Comparison of ENCODE assay signal across 2 cellular contexts in the genomic region with DNA sequence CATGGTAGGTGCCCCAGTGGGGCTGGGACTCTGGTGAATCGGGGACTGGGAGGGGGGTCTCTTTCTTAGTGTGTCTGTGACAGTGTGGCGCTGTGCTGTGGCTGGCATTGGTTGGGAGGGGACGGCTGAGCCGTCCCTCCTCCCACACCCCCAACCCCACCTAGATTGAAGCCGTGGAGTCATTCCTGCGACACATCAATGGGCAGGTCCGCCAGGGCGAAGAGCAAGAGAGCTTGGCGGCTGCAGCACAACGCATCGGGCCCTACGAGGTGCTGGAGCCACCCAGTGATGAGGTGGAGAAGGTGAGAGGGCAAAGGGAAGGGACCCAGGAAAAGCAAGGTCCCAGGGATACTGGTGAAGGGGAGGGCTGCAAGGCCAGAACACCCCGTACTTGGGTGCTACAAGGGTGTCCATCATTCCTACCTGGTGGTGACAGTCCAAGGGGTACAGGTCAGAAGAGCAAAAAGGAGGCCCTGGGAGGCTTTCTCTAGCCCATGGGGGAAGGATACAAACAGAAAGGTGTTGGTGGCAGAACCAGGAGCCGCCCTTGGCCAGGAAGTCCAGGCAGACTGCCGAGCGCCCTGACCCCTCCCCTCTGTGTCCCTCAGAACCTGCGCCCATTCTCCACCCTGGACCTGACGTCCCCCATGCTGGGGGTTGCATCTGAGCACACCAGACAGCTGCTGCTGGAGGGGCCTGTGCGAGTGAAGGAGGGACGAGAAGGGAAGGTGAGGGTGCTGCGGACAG.
TF ChIP-seq lines count a peak whose summit lies in the region.

No MANE protein-coding gene starts in this region.

TF ChIP-seq in WTC11, 78 proteins besides CTCF, POLR2A, EP300 and RAD21:
- TF ChIP-seq, protein P1, sequence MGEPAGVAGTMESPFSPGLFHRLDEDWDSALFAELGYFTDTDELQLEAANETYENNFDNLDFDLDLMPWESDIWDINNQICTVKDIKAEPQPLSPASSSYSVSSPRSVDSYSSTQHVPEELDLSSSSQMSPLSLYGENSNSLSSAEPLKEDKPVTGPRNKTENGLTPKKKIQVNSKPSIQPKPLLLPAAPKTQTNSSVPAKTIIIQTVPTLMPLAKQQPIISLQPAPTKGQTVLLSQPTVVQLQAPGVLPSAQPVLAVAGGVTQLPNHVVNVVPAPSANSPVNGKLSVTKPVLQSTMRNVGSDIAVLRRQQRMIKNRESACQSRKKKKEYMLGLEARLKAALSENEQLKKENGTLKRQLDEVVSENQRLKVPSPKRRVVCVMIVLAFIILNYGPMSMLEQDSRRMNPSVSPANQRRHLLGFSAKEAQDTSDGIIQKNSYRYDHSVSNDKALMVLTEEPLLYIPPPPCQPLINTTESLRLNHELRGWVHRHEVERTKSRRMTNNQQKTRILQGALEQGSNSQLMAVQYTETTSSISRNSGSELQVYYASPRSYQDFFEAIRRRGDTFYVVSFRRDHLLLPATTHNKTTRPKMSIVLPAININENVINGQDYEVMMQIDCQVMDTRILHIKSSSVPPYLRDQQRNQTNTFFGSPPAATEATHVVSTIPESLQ (CRISPR knock-in tag; IDR thresholded peaks at IDR 0.05): no peak
- no peak for TF ChIP-seq NFE2L1 (CRISPR knock-in tag; IDR thresholded peaks at IDR 0.05)
- no peak for TF ChIP-seq FOXK1 (CRISPR knock-in tag; IDR thresholded peaks at IDR 0.05)
- no peak for TF ChIP-seq ZNF671 (CRISPR knock-in tag; IDR thresholded peaks at IDR 0.05)
- no peak for TF ChIP-seq FOXJ3 (CRISPR knock-in tag; IDR thresholded peaks at IDR 0.05; ENCODE audit: borderline replicate concordance)
- no peak for TF ChIP-seq ZNF317 (CRISPR knock-in tag; IDR thresholded peaks at IDR 0.05; ENCODE audit: borderline replicate concordance, low read depth)
- TF ChIP-seq ESRRA (CRISPR knock-in tag; IDR thresholded peaks at IDR 0.05; ENCODE audit: borderline replicate concordance): no peak
- no peak for TF ChIP-seq SP1 (CRISPR knock-in tag; conservative IDR thresholded peaks at IDR 0.05)
- TF ChIP-seq GTF2I (CRISPR knock-in tag; conservative IDR thresholded peaks at IDR 0.05): no peak
- TF ChIP-seq ELF4 (CRISPR knock-in tag; IDR thresholded peaks at IDR 0.05; ENCODE audit: low read depth): no peak
- no peak for TF ChIP-seq ATF1 (CRISPR knock-in tag; IDR thresholded peaks at IDR 0.05)
- TF ChIP-seq RELA (CRISPR knock-in tag; IDR thresholded peaks at IDR 0.05; ENCODE audit: borderline replicate concordance): no peak
- TF ChIP-seq, protein P2, sequence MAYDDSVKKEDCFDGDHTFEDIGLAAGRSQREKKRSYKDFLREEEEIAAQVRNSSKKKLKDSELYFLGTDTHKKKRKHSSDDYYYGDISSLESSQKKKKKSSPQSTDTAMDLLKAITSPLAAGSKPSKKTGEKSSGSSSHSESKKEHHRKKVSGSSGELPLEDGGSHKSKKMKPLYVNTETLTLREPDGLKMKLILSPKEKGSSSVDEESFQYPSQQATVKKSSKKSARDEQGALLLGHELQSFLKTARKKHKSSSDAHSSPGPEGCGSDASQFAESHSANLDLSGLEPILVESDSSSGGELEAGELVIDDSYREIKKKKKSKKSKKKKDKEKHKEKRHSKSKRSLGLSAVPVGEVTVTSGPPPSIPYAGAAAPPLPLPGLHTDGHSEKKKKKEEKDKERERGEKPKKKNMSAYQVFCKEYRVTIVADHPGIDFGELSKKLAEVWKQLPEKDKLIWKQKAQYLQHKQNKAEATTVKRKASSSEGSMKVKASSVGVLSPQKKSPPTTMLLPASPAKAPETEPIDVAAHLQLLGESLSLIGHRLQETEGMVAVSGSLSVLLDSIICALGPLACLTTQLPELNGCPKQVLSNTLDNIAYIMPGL (CRISPR knock-in tag; IDR thresholded peaks at IDR 0.05): no peak
- TF ChIP-seq, protein P3, sequence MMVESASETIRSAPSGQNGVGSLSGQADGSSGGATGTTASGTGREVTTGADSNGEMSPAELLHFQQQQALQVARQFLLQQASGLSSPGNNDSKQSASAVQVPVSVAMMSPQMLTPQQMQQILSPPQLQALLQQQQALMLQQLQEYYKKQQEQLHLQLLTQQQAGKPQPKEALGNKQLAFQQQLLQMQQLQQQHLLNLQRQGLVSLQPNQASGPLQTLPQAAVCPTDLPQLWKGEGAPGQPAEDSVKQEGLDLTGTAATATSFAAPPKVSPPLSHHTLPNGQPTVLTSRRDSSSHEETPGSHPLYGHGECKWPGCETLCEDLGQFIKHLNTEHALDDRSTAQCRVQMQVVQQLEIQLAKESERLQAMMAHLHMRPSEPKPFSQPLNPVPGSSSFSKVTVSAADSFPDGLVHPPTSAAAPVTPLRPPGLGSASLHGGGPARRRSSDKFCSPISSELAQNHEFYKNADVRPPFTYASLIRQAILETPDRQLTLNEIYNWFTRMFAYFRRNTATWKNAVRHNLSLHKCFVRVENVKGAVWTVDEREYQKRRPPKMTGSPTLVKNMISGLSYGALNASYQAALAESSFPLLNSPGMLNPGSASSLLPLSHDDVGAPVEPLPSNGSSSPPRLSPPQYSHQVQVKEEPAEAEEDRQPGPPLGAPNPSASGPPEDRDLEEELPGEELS (CRISPR knock-in tag; IDR thresholded peaks at IDR 0.05): no peak
- no peak for TF ChIP-seq HMGA2 (CRISPR knock-in tag; IDR thresholded peaks at IDR 0.05)
- TF ChIP-seq JUN (CRISPR knock-in tag; IDR thresholded peaks at IDR 0.05): no peak
- TF ChIP-seq, protein P4, sequence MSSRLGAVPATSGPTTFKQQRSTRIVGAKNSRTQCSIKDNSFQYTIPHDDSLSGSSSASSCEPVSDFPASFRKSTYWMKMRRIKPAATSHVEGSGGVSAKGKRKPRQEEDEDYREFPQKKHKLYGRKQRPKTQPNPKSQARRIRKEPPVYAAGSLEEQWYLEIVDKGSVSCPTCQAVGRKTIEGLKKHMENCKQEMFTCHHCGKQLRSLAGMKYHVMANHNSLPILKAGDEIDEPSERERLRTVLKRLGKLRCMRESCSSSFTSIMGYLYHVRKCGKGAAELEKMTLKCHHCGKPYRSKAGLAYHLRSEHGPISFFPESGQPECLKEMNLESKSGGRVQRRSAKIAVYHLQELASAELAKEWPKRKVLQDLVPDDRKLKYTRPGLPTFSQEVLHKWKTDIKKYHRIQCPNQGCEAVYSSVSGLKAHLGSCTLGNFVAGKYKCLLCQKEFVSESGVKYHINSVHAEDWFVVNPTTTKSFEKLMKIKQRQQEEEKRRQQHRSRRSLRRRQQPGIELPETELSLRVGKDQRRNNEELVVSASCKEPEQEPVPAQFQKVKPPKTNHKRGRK (CRISPR knock-in tag; IDR thresholded peaks at IDR 0.05; ENCODE audit: borderline replicate concordance): no peak

TF ChIP-seq in H1, 55 proteins besides CTCF, POLR2A, EP300 and RAD21:
- TF ChIP-seq, protein P5, sequence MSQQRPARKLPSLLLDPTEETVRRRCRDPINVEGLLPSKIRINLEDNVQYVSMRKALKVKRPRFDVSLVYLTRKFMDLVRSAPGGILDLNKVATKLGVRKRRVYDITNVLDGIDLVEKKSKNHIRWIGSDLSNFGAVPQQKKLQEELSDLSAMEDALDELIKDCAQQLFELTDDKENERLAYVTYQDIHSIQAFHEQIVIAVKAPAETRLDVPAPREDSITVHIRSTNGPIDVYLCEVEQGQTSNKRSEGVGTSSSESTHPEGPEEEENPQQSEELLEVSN (IDR thresholded peaks at IDR 0.05): no peak
- TF ChIP-seq TCF12 (IDR thresholded peaks at IDR 0.05; ENCODE audit: low read depth, low read length): no peak
- no peak for TF ChIP-seq SP2 (IDR thresholded peaks at IDR 0.05; ENCODE audit: low read length)
- TF ChIP-seq CEBPB (IDR thresholded peaks at IDR 0.05; ENCODE audit: low read depth, low read length): no peak
- no peak for TF ChIP-seq PHF8 (conservative IDR thresholded peaks at IDR 0.05; ENCODE audit: low read depth, low read length)
- TF ChIP-seq BRCA1 (IDR thresholded peaks at IDR 0.05; ENCODE audit: low read depth, low read length): no peak
- TF ChIP-seq ASH2L (IDR thresholded peaks at IDR 0.05; ENCODE audit: low read length): no peak
- TF ChIP-seq ZNF274 (IDR thresholded peaks at IDR 0.05; ENCODE audit: borderline replicate concordance, extremely low read depth, low read length): no peak
- TF ChIP-seq, protein P6, sequence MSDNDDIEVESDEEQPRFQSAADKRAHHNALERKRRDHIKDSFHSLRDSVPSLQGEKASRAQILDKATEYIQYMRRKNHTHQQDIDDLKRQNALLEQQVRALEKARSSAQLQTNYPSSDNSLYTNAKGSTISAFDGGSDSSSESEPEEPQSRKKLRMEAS (IDR thresholded peaks at IDR 0.05): no peak
- no peak for TF ChIP-seq SIX5 (IDR thresholded peaks at IDR 0.05; ENCODE audit: low read depth, low read length)
- TF ChIP-seq KDM4A (IDR thresholded peaks at IDR 0.05; ENCODE audit: low read depth, low read length, severe bottlenecking): no peak
- no peak for TF ChIP-seq POU5F1 (IDR thresholded peaks at IDR 0.05; ENCODE audit: low read depth, low read length)
- no peak for TF ChIP-seq EZH2 (IDR thresholded peaks at IDR 0.05; ENCODE audit: low read depth, low read length, severe bottlenecking)
- TF ChIP-seq CHD1 (IDR thresholded peaks at IDR 0.05; ENCODE audit: low read depth, low read length): no peak
- TF ChIP-seq TAF1 (IDR thresholded peaks at IDR 0.05; ENCODE audit: low read depth, low read length): no peak
- no peak for TF ChIP-seq NANOG (IDR thresholded peaks at IDR 0.05; ENCODE audit: insufficient read depth, low read depth, low read length, poor library complexity, severe bottlenecking)
- no peak for TF ChIP-seq RNF2 (IDR thresholded peaks at IDR 0.05; ENCODE audit: borderline replicate concordance, low read depth, low read length, missing control alignments, poor library complexity, severe bottlenecking)
- TF ChIP-seq EGR1 (IDR thresholded peaks at IDR 0.05; ENCODE audit: borderline replicate concordance, low read depth, low read length): no peak
- no peak for TF ChIP-seq MAFK (IDR thresholded peaks at IDR 0.05; ENCODE audit: low read depth, low read length)
- TF ChIP-seq, protein P7, sequence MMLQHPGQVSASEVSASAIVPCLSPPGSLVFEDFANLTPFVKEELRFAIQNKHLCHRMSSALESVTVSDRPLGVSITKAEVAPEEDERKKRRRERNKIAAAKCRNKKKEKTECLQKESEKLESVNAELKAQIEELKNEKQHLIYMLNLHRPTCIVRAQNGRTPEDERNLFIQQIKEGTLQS (IDR thresholded peaks at IDR 0.05; ENCODE audit: insufficient read depth, low read depth, low read length): no peak
TF ChIP-seq in H1: peak in this region for 0.
